ENCODE assay signal across 9 cellular contexts in the genomic region with DNA sequence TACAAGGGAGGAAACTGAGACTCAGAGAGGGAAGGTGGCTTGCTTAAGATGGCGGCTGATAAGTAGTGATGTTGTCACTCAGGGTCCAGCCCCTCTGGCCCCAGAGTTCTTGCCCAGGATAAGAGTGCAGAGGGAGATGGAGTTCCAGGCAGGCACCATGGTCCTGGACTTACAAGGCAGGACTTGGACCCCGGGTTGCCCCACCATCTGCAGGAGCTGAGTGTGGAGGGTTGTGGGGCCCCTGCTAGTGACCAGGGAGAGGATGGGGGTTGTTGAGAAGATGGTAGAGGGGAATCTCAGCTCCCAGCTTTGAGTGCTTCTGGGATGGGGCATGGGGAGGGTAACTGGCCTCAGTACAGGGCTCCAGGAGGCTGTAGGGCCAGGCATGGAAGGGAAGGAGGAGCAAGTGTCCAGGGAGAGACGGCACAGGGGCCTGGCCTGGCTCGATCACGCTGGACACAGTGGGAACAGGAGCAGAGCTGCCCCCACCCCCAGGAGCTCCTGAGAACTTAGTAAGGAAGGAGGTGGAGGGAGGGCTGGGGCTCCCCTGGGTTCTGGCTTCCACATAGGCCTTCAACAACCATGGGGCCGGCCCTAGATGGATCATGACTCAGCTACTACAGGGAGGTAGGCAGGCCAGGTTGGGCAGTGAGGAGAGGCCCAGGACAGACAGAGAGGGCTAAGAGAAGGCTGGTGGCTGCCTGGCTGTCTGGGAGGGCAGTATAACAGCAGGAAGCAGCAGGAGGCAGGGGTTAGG. TPM values are rescaled to one million over a fixed set of nuclear protein-coding genes. Genes with fewer than 3 reads are reported as not detected.
DNase-seq lines count a peak whose midpoint lies in the region; ATAC-seq and TF ChIP-seq lines count a peak whose summit lies in the region.
"Had no signal": no experiment of that assay in that cellular context is flagged by ENCODE, and none has a peak within 500 bp of the region (broad histone marks: within the 10 kb centered on the region; RNA-seq: fewer than 3 reads in every experiment).

No MANE protein-coding gene starts in this region.

- H3F3A ChIP-seq in neural progenitor cell (ENCODE audit: low read depth), result peaks cover 3% of the 10 kb centered on the region

- H3K4me2 ChIP-seq in neural progenitor cell, result no peak overlapping the region
- H3K4me2 ChIP-seq: smooth muscle cell had no signal

- no peak overlapping the region for H3K4me3 Mint-ChIP-seq in dendritic cell treated with granulocyte-macrophage colony-stimulating factor and Interleukin-4, amounts not matched to agents 40 ng/mL and 50 ng/mL, for 4 days
- H3K4me3 Mint-ChIP-seq in neural progenitor cell, result no peak overlapping the region

- no peak for ATAC-seq in HG03045 (IDR thresholded peaks at IDR 0.05; ENCODE audit: unreplicated experiment)
- ATAC-seq in HG03097 (IDR thresholded peaks at IDR 0.05; ENCODE audit: low FRiP score, unreplicated experiment), result no peak

- peaks cover 5% of the 10 kb centered on the region for H3K27me3 Mint-ChIP-seq in dendritic cell treated with granulocyte-macrophage colony-stimulating factor and Interleukin-4, amounts not matched to agents 40 ng/mL and 50 ng/mL, for 4 days
- peaks cover 3% of the 10 kb centered on the region for H3K27me3 Mint-ChIP-seq in neural progenitor cell (ENCODE audit: insufficient read depth, low read depth)

- H3K27ac ChIP-seq in neural progenitor cell, result no peak overlapping the region

- H3K9me3 Mint-ChIP-seq in dendritic cell treated with granulocyte-macrophage colony-stimulating factor and Interleukin-4, amounts not matched to agents 40 ng/mL and 50 ng/mL, for 4 days, result no peaks in the 10 kb centered on the region
- peaks cover 3% of the 10 kb centered on the region for H3K9me3 Mint-ChIP-seq in neural progenitor cell

- H3K4me1 Mint-ChIP-seq in dendritic cell treated with granulocyte-macrophage colony-stimulating factor and Interleukin-4, amounts not matched to agents 40 ng/mL and 50 ng/mL, for 4 days (ENCODE audit: low read depth), result peaks cover 5% of the 10 kb centered on the region
- peaks cover 5% of the 10 kb centered on the region for H3K4me1 Mint-ChIP-seq in neural progenitor cell

- no peaks in the 10 kb centered on the region for H3K4me1 ChIP-seq in neural progenitor cell

- H3K36me3 ChIP-seq in neural progenitor cell, result no peaks in the 10 kb centered on the region

- H3K27ac Mint-ChIP-seq in dendritic cell treated with granulocyte-macrophage colony-stimulating factor and Interleukin-4, amounts not matched to agents 40 ng/mL and 50 ng/mL, for 4 days, result peak overlapping the region; percentile 9
- H3K27ac Mint-ChIP-seq in neural progenitor cell, result peak overlapping the region; percentile 12

- intact Hi-C loops in dendritic cell treated with granulocyte-macrophage colony-stimulating factor and Interleukin-4, amounts not matched to agents 40 ng/mL and 50 ng/mL, for 4 days (cut with micrococcal nuclease), result loop anchor here (2.0 kb wide), 1 partner anchor 91 kb away; no protein-coding TSS in a partner anchor

- H3K9ac ChIP-seq in neural progenitor cell, result no peak overlapping the region

- TF ChIP-seq CTCF in GM20000 (IDR thresholded peaks at IDR 0.05; ENCODE audit: extremely low read depth, missing control alignments) (no peak), NB4 (IDR thresholded peaks at IDR 0.05; ENCODE audit: low read depth, low read length) (no peak), neural progenitor cell (IDR thresholded peaks at IDR 0.05) (no peak)

- no peaks in the 10 kb centered on the region for H3K36me3 Mint-ChIP-seq in dendritic cell treated with granulocyte-macrophage colony-stimulating factor and Interleukin-4, amounts not matched to agents 40 ng/mL and 50 ng/mL, for 4 days (ENCODE audit: low read depth)
- no peaks in the 10 kb centered on the region for H3K36me3 Mint-ChIP-seq in neural progenitor cell

- no peaks in the 10 kb centered on the region for H3K79me2 ChIP-seq in neural progenitor cell (ENCODE audit: low read depth)

- DNase-seq in GM20000 (ENCODE audit: low spot score), result peak; percentile 4
- DNase-seq in NB4 (ENCODE audit: low read depth), result peak; percentile 31
- DNase-seq in neural progenitor cell (ENCODE audit: low spot score), result no peak
- DNase-seq in activated effector memory CD4-positive, alpha-beta T cell treated with anti-CD3 and anti-CD28 coated beads, Interleukin-2, amount 50 U/mL, for 16 hours, result no peak
- DNase-seq: activated gamma-delta T cell had no signal

- H3K9me3 ChIP-seq in neural progenitor cell (ENCODE audit: low read depth), result no peaks in the 10 kb centered on the region

- TF ChIP-seq POLR2A in NB4 (IDR thresholded peaks at IDR 0.05; ENCODE audit: extremely low read depth, insufficient read length), result no peak

- H3K27me3 ChIP-seq in neural progenitor cell, result no peaks in the 10 kb centered on the region

- H2AFZ ChIP-seq in neural progenitor cell (replicated peaks), result no peak overlapping the region

- H3K4me3 ChIP-seq in NB4 (ENCODE audit: low read depth, low read length) (no peak overlapping the region), neural progenitor cell (no peak overlapping the region)
- H3K4me3 ChIP-seq: smooth muscle cell had no signal

- H4K20me1 ChIP-seq in neural progenitor cell (ENCODE audit: low read depth), result no peaks in the 10 kb centered on the region

RNA-seq across cellular contexts. Expression of gene PPIF, which starts 28.2 kb away (rescaled TPM):
- 27.1 and 27.8 TPM in 2 replicates for total RNA-seq in neural progenitor cell (ENCODE audit: low replicate concordance)

Comparison
In these comparisons a context has a peak if more than half of its experiments do, and no peak if none do; other contexts are left out.
1. DNase-seq: peak in GM20000 (single experiment) and NB4 (single experiment); none in neural progenitor cell (single experiment) and activated effector memory CD4-positive, alpha-beta T cell treated with anti-CD3 and anti-CD28 coated beads, Interleukin-2, amount 50 U/mL, for 16 hours (single experiment).